2 cellular contexts compared by ENCODE assay signal in the genomic region with DNA sequence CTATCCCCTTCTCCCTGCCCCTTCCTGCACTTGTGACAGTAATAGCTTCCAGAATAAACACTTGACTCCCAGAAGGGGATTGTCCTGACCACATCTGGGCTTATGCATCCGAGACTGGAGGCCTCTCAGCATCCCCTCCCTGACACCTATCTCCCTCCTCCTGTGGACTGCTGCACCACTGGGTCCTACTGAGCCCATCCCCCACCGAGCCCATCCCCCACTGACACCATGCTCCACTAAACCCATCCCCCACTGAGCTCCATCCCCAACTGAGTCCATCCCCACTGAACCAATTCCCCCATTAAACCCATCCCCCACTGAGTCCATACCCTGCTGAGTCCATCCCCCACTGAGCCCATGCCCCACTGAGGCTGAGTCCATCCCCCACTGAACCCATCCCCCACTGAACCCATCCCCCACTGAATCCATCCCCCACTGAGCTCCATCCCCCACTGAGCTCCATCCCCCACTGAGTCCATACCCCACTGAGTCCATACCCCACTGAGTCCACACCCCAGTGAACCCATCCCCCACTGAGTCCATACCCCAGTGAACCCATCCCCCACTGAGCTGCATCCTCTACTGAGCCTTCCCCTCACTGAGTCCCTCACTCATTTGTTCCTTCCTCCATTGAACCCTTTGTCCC.
TF ChIP-seq lines count a peak whose summit lies in the region.

No MANE protein-coding gene starts in this region.

TF ChIP-seq in HEK293, 187 proteins besides CTCF, POLR2A, EP300 and RAD21:
- 0 out of 2 replicates have a peak, but pooled peaks have one; percentile 33 for TF ChIP-seq ZIC2 (tag by site-specific recombination; IDR thresholded peaks at IDR 0.05)
- TF ChIP-seq, protein P1, sequence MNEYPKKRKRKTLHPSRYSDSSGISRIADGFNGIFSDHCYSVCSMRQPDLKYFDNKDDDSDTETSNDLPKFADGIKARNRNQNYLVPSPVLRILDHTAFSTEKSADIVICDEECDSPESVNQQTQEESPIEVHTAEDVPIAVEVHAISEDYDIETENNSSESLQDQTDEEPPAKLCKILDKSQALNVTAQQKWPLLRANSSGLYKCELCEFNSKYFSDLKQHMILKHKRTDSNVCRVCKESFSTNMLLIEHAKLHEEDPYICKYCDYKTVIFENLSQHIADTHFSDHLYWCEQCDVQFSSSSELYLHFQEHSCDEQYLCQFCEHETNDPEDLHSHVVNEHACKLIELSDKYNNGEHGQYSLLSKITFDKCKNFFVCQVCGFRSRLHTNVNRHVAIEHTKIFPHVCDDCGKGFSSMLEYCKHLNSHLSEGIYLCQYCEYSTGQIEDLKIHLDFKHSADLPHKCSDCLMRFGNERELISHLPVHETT (tag by site-specific recombination; IDR thresholded peaks at IDR 0.05): no peak
- TF ChIP-seq GLIS1 (tag by site-specific recombination; IDR thresholded peaks at IDR 0.05): peak; percentile 98
- TF ChIP-seq, protein P2, sequence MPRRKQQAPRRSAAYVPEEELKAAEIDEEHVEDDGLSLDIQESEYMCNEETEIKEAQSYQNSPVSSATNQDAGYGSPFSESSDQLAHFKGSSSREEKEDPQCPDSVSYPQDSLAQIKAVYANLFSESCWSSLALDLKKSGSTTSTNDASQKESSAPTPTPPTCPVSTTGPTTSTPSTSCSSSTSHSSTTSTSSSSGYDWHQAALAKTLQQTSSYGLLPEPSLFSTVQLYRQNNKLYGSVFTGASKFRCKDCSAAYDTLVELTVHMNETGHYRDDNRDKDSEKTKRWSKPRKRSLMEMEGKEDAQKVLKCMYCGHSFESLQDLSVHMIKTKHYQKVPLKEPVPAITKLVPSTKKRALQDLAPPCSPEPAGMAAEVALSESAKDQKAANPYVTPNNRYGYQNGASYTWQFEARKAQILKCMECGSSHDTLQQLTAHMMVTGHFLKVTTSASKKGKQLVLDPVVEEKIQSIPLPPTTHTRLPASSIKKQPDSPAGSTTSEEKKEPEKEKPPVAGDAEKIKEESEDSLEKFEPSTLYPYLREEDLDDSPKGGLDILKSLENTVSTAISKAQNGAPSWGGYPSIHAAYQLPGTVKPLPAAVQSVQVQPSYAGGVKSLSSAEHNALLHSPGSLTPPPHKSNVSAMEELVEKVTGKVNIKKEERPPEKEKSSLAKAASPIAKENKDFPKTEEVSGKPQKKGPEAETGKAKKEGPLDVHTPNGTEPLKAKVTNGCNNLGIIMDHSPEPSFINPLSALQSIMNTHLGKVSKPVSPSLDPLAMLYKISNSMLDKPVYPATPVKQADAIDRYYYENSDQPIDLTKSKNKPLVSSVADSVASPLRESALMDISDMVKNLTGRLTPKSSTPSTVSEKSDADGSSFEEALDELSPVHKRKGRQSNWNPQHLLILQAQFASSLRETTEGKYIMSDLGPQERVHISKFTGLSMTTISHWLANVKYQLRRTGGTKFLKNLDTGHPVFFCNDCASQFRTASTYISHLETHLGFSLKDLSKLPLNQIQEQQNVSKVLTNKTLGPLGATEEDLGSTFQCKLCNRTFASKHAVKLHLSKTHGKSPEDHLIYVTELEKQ (tag by site-specific recombination; IDR thresholded peaks at IDR 0.05; ENCODE audit: borderline replicate concordance): no peak

TF ChIP-seq in K562, 482 proteins besides CTCF, POLR2A, EP300 and RAD21 (continues in another document):
- no peak for TF ChIP-seq ERF (CRISPR knock-in tag; IDR thresholded peaks at IDR 0.05)
- TF ChIP-seq JUN (IDR thresholded peaks at IDR 0.05; ENCODE audit: borderline replicate concordance, low read depth, low read length): no peak
- no peak for TF ChIP-seq JUN (CRISPR knock-in tag; IDR thresholded peaks at IDR 0.05; ENCODE audit: borderline replicate concordance)
- peak; percentile 7; the same call in 1 of the 2 replicates for TF ChIP-seq CBFA2T3 (IDR thresholded peaks at IDR 0.05)
- TF ChIP-seq, protein P3, sequence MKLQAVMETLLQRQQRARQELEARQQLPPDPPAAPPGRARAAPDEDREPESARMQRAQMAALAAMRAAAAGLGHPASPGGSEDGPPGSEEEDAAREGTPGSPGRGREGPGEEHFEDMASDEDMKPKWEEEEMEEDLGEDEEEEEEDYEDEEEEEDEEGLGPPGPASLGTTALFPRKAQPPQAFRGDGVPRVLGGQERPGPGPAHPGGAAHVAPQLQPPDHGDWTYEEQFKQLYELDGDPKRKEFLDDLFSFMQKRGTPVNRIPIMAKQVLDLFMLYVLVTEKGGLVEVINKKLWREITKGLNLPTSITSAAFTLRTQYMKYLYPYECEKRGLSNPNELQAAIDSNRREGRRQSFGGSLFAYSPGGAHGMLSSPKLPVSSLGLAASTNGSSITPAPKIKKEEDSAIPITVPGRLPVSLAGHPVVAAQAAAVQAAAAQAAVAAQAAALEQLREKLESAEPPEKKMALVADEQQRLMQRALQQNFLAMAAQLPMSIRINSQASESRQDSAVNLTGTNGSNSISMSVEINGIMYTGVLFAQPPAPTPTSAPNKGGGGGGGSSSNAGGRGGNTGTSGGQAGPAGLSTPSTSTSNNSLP (IDR thresholded peaks at IDR 0.05; ENCODE audit: borderline replicate concordance, low read depth, low read length): no peak
- TF ChIP-seq KAT8 (IDR thresholded peaks at IDR 0.05; ENCODE audit: low read depth): no peak
- no peak for TF ChIP-seq XRCC5 (IDR thresholded peaks at IDR 0.05; ENCODE audit: low read depth, low read length)
- no peak for TF ChIP-seq TAF1 (IDR thresholded peaks at IDR 0.05; ENCODE audit: control insufficient read depth, extremely low read depth, insufficient read depth, low read length, severe bottlenecking)
- no peak for TF ChIP-seq FOXK1 (CRISPR knock-in tag; IDR thresholded peaks at IDR 0.05; ENCODE audit: borderline replicate concordance)
- TF ChIP-seq POU5F1 (IDR thresholded peaks at IDR 0.05; ENCODE audit: borderline replicate concordance, low read depth, low read length, partially characterized antibody): no peak
- no peak for TF ChIP-seq ZNF354B (CRISPR knock-in tag; IDR thresholded peaks at IDR 0.05)
- TF ChIP-seq ETV5 (CRISPR knock-in tag; IDR thresholded peaks at IDR 0.05; ENCODE audit: low read depth): no peak
- TF ChIP-seq, protein P4, sequence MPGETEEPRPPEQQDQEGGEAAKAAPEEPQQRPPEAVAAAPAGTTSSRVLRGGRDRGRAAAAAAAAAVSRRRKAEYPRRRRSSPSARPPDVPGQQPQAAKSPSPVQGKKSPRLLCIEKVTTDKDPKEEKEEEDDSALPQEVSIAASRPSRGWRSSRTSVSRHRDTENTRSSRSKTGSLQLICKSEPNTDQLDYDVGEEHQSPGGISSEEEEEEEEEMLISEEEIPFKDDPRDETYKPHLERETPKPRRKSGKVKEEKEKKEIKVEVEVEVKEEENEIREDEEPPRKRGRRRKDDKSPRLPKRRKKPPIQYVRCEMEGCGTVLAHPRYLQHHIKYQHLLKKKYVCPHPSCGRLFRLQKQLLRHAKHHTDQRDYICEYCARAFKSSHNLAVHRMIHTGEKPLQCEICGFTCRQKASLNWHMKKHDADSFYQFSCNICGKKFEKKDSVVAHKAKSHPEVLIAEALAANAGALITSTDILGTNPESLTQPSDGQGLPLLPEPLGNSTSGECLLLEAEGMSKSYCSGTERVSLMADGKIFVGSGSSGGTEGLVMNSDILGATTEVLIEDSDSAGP (CRISPR knock-in tag; IDR thresholded peaks at IDR 0.05): no peak
- no peak for TF ChIP-seq THAP12 (CRISPR knock-in tag; IDR thresholded peaks at IDR 0.05)
- no peak for TF ChIP-seq BRF1 (IDR thresholded peaks at IDR 0.05; ENCODE audit: borderline replicate concordance, extremely low read depth, insufficient read length)
- TF ChIP-seq NFXL1 (CRISPR knock-in tag; IDR thresholded peaks at IDR 0.05): no peak
- peak; percentile 7 to 80; a peak in 2 of 4 replicates for TF ChIP-seq TRIM24 (IDR thresholded peaks at IDR 0.05)
- TF ChIP-seq ZNF695 (CRISPR knock-in tag; IDR thresholded peaks at IDR 0.05): no peak
- TF ChIP-seq ELK1 (CRISPR knock-in tag; IDR thresholded peaks at IDR 0.05): no peak
- 0 out of 4 replicates have a peak, but pooled peaks of 1 of the 2 experiments have one; percentile 13 for TF ChIP-seq HDAC1 (IDR thresholded peaks at IDR 0.05)
- TF ChIP-seq U2AF1 (optimal IDR thresholded peaks at IDR 0.05; ENCODE audit: low read depth, low read length): no peak
- no peak for TF ChIP-seq ZC3H4 (CRISPR knock-in tag; IDR thresholded peaks at IDR 0.05; ENCODE audit: borderline replicate concordance)
- TF ChIP-seq MIER1 (IDR thresholded peaks at IDR 0.05; ENCODE audit: low read depth): no peak
- 0 out of 2 replicates have a peak, but pooled peaks have one; percentile 49 for TF ChIP-seq ZNF444 (CRISPR knock-in tag; IDR thresholded peaks at IDR 0.05)
- TF ChIP-seq FIP1L1 (IDR thresholded peaks at IDR 0.05; ENCODE audit: low read depth, low read length, poor library complexity, severe bottlenecking): no peak
- TF ChIP-seq ZNF766 (CRISPR knock-in tag; conservative IDR thresholded peaks at IDR 0.05): no peak
- TF ChIP-seq ZNF431 (CRISPR knock-in tag; IDR thresholded peaks at IDR 0.05): no peak
- TF ChIP-seq ZNF175 (CRISPR knock-in tag; IDR thresholded peaks at IDR 0.05; ENCODE audit: low read depth): no peak
- TF ChIP-seq, protein P5, sequence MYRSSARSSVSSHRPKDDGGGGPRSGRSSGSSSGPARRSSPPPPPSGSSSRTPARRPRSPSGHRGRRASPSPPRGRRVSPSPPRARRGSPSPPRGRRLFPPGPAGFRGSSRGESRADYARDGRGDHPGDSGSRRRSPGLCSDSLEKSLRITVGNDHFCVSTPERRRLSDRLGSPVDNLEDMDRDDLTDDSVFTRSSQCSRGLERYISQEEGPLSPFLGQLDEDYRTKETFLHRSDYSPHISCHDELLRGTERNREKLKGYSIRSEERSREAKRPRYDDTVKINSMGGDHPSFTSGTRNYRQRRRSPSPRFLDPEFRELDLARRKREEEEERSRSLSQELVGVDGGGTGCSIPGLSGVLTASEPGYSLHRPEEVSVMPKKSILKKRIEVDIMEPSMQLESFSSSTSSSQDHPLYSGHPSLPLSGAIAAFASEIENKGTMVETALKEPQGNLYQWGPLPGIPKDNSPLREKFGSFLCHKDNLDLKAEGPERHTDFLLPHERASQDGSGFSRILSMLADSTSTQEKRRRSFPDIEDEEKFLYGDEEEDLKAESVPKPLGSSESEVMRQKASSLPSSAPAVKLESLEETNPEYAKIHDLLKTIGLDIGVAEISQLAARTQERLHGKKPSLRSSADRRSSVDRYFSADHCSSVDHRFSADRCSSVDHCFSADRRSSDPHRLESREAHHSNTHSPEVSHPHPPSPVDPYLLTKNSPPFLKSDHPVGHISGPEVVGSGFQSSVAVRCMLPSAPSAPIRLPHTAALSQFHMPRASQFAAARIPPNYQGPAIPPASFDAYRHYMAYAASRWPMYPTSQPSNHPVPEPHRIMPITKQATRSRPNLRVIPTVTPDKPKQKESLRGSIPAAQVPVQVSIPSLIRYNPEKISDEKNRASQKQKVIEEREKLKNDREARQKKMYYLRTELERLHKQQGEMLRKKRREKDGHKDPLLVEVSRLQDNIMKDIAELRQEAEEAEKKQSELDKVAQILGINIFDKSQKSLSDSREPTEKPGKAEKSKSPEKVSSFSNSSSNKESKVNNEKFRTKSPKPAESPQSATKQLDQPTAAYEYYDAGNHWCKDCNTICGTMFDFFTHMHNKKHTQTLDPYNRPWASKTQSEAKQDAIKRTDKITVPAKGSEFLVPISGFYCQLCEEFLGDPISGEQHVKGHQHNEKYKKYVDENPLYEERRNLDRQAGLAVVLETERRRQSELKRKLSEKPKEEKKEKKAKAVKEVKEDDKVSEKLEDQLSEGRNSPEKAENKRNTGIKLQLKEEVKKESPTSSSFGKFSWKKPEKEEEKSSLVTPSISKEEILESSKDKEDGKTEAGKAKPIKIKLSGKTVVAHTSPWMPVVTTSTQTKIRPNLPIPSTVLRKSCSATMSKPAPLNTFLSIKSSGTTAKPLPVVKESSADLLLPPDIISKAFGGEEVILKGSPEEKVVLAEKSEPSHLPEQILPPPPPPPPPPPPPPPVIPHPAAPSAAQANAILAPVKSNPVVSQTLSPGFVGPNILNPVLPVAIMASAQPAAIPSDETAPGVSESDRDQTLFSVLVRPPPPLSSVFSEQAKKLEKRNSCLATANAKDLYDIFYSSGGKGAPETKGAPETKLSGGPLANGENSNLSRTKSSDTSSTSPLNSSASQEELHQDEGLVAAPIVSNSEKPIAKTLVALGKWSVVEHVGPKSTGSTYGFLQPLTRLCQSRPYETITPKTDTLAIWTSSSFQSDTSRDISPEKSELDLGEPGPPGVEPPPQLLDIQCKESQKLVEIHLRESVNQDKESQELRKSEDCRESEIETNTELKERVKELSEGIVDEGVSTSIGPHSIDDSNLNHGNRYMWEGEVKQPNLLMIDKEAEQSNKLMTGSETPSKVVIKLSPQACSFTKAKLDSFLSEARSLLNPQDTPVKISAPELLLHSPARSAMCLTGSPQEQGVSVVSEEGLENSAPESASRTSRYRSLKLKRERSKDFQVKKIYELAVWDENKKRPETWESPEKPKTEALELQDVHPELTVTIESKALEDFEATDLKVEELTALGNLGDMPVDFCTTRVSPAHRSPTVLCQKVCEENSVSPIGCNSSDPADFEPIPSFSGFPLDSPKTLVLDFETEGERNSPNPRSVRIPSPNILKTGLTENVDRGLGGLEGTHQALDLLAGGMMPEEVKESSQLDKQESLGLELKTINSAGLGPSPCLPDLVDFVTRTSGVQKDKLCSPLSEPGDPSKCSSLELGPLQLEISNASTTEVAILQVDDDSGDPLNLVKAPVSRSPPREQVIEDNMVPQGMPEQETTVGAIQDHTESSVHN (IDR thresholded peaks at IDR 0.05; ENCODE audit: borderline replicate concordance in 1 of 2, low read depth in 1 of 2): no peak
- TF ChIP-seq SAFB2 (IDR thresholded peaks at IDR 0.05; ENCODE audit: borderline replicate concordance, low read depth, low read length, severe bottlenecking): no peak
- no peak for TF ChIP-seq HDAC8 (tag; IDR thresholded peaks at IDR 0.05)
- no peak for TF ChIP-seq HIVEP1 (CRISPR knock-in tag; IDR thresholded peaks at IDR 0.05)
- TF ChIP-seq FOXA1 (IDR thresholded peaks at IDR 0.05; ENCODE audit: borderline replicate concordance): no peak
- TF ChIP-seq TGIF2 (CRISPR knock-in tag; IDR thresholded peaks at IDR 0.05): no peak
- TF ChIP-seq SMARCA5 (IDR thresholded peaks at IDR 0.05): no peak
- 0 out of 2 replicates have a peak, but pooled peaks have one; percentile 8 for TF ChIP-seq STAT5A (IDR thresholded peaks at IDR 0.05; ENCODE audit: borderline replicate concordance, low read length)
